ENCODE assay signal across 1 cellular context in genomic region chr12:15629108-15629507, GRCh38.
A peak's percentile ranks its signal among the peaks of the same experiment; 100 is the strongest.
TF ChIP-seq lines count a peak whose summit lies in the region.

No MANE protein-coding gene starts in this region.

TF ChIP-seq in HepG2, 621 proteins besides CTCF, POLR2A, EP300 and RAD21 (continued from another document and continues in another):
- TF ChIP-seq MTA1 (CRISPR knock-in tag; IDR thresholded peaks at IDR 0.05; ENCODE audit: borderline replicate concordance) = no peak
- no peak for TF ChIP-seq TMF1 (CRISPR knock-in tag; IDR thresholded peaks at IDR 0.05; ENCODE audit: low read depth)
- no peak for TF ChIP-seq ZNF790 (CRISPR knock-in tag; IDR thresholded peaks at IDR 0.05; ENCODE audit: borderline replicate concordance)
- no peak for TF ChIP-seq KDM3A (CRISPR knock-in tag; IDR thresholded peaks at IDR 0.05; ENCODE audit: low read depth)
- no peak for TF ChIP-seq TRIM24 (CRISPR knock-in tag; IDR thresholded peaks at IDR 0.05)
- no peak for TF ChIP-seq CCDC6 (CRISPR knock-in tag; IDR thresholded peaks at IDR 0.05)
- TF ChIP-seq ZNF891 (CRISPR knock-in tag; IDR thresholded peaks at IDR 0.05) = no peak
- no peak for TF ChIP-seq ATF7-NPFF (CRISPR knock-in tag; IDR thresholded peaks at IDR 0.05; ENCODE audit: low read depth)
- no peak for TF ChIP-seq ZFP82 (CRISPR knock-in tag; IDR thresholded peaks at IDR 0.05; ENCODE audit: borderline replicate concordance)
- no peak for TF ChIP-seq ZNF879 (CRISPR knock-in tag; IDR thresholded peaks at IDR 0.05)
- no peak for TF ChIP-seq ZNF207 (IDR thresholded peaks at IDR 0.05; ENCODE audit: borderline replicate concordance)
- peak; percentile 38; the same call in 1 of the 2 replicates for TF ChIP-seq MLX (CRISPR knock-in tag; IDR thresholded peaks at IDR 0.05)
- 0 out of 2 replicates have a peak, but pooled peaks have one; percentile 53 for TF ChIP-seq SMAD3 (CRISPR knock-in tag; IDR thresholded peaks at IDR 0.05)
- TF ChIP-seq, protein P1, sequence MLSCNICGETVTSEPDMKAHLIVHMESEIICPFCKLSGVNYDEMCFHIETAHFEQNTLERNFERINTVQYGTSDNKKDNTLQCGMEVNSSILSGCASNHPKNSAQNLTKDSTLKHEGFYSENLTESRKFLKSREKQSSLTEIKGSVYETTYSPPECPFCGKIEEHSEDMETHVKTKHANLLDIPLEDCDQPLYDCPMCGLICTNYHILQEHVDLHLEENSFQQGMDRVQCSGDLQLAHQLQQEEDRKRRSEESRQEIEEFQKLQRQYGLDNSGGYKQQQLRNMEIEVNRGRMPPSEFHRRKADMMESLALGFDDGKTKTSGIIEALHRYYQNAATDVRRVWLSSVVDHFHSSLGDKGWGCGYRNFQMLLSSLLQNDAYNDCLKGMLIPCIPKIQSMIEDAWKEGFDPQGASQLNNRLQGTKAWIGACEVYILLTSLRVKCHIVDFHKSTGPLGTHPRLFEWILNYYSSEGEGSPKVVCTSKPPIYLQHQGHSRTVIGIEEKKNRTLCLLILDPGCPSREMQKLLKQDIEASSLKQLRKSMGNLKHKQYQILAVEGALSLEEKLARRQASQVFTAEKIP (CRISPR knock-in tag; IDR thresholded peaks at IDR 0.05; ENCODE audit: borderline replicate concordance) = no peak
- TF ChIP-seq ZNF136 (CRISPR knock-in tag; IDR thresholded peaks at IDR 0.05; ENCODE audit: low read depth) = no peak
- peak; percentile 76 for TF ChIP-seq SAP130 (CRISPR knock-in tag; IDR thresholded peaks at IDR 0.05; ENCODE audit: low read depth)
- TF ChIP-seq ZMYM4 (CRISPR knock-in tag; IDR thresholded peaks at IDR 0.05) = peak; percentile 92
- TF ChIP-seq ZNF451 (CRISPR knock-in tag; IDR thresholded peaks at IDR 0.05) = no peak
- TF ChIP-seq BORCS8-MEF2B (CRISPR knock-in tag; IDR thresholded peaks at IDR 0.05) = no peak
- TF ChIP-seq, protein P2, sequence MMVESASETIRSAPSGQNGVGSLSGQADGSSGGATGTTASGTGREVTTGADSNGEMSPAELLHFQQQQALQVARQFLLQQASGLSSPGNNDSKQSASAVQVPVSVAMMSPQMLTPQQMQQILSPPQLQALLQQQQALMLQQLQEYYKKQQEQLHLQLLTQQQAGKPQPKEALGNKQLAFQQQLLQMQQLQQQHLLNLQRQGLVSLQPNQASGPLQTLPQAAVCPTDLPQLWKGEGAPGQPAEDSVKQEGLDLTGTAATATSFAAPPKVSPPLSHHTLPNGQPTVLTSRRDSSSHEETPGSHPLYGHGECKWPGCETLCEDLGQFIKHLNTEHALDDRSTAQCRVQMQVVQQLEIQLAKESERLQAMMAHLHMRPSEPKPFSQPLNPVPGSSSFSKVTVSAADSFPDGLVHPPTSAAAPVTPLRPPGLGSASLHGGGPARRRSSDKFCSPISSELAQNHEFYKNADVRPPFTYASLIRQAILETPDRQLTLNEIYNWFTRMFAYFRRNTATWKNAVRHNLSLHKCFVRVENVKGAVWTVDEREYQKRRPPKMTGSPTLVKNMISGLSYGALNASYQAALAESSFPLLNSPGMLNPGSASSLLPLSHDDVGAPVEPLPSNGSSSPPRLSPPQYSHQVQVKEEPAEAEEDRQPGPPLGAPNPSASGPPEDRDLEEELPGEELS (CRISPR knock-in tag; IDR thresholded peaks at IDR 0.05) = peak; percentile 74
- peak; percentile 67 for TF ChIP-seq FOXA3 (CRISPR knock-in tag; IDR thresholded peaks at IDR 0.05)
- 0 out of 4 replicates have a peak, but pooled peaks of 1 of the 2 experiments have one; percentile 41 for TF ChIP-seq KLF16 (CRISPR knock-in tag; IDR thresholded peaks at IDR 0.05)
- TF ChIP-seq ZNF776 (CRISPR knock-in tag; IDR thresholded peaks at IDR 0.05) = no peak
- no peak for TF ChIP-seq ZNF383 (CRISPR knock-in tag; IDR thresholded peaks at IDR 0.05; ENCODE audit: borderline replicate concordance)
- TF ChIP-seq ZBTB8A (CRISPR knock-in tag; IDR thresholded peaks at IDR 0.05; ENCODE audit: borderline replicate concordance, low read depth) = no peak
- TF ChIP-seq, protein P3, sequence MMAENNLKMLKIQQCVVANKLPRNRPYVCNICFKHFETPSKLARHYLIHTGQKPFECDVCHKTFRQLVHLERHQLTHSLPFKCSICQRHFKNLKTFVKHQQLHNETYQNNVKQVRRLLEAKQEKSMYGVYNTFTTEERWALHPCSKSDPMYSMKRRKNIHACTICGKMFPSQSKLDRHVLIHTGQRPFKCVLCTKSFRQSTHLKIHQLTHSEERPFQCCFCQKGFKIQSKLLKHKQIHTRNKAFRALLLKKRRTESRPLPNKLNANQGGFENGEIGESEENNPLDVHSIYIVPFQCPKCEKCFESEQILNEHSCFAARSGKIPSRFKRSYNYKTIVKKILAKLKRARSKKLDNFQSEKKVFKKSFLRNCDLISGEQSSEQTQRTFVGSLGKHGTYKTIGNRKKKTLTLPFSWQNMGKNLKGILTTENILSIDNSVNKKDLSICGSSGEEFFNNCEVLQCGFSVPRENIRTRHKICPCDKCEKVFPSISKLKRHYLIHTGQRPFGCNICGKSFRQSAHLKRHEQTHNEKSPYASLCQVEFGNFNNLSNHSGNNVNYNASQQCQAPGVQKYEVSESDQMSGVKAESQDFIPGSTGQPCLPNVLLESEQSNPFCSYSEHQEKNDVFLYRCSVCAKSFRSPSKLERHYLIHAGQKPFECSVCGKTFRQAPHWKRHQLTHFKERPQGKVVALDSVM (CRISPR knock-in tag; IDR thresholded peaks at IDR 0.05) = no peak
- TF ChIP-seq PRMT3 (CRISPR knock-in tag; IDR thresholded peaks at IDR 0.05; ENCODE audit: borderline replicate concordance, low read depth) = no peak
- TF ChIP-seq ZNF841 (CRISPR knock-in tag; IDR thresholded peaks at IDR 0.05; ENCODE audit: borderline replicate concordance) = no peak
- 0 out of 2 replicates have a peak, but pooled peaks have one; percentile 58 for TF ChIP-seq ZNF124 (CRISPR knock-in tag; IDR thresholded peaks at IDR 0.05)
- no peak for TF ChIP-seq AKAP8 (CRISPR knock-in tag; IDR thresholded peaks at IDR 0.05)
- no peak for TF ChIP-seq ZNF775 (CRISPR knock-in tag; IDR thresholded peaks at IDR 0.05; ENCODE audit: borderline replicate concordance)
- TF ChIP-seq POLR2G (IDR thresholded peaks at IDR 0.05; ENCODE audit: low read depth, low read length) = no peak
- no peak for TF ChIP-seq ZSCAN31 (CRISPR knock-in tag; IDR thresholded peaks at IDR 0.05; ENCODE audit: low read depth)
- no peak for TF ChIP-seq ZNF510 (CRISPR knock-in tag; IDR thresholded peaks at IDR 0.05; ENCODE audit: low read depth)
- no peak for TF ChIP-seq ZFP90 (CRISPR knock-in tag; IDR thresholded peaks at IDR 0.05; ENCODE audit: borderline replicate concordance)
- TF ChIP-seq RELA (CRISPR knock-in tag; IDR thresholded peaks at IDR 0.05) = no peak
- TF ChIP-seq ZNF616 (CRISPR knock-in tag; IDR thresholded peaks at IDR 0.05; ENCODE audit: low read depth) = no peak
- no peak for TF ChIP-seq ZSCAN25 (CRISPR knock-in tag; IDR thresholded peaks at IDR 0.05)
- TF ChIP-seq HHEX (CRISPR knock-in tag; IDR thresholded peaks at IDR 0.05) = no peak
- TF ChIP-seq GZF1 (CRISPR knock-in tag; IDR thresholded peaks at IDR 0.05) = no peak
- TF ChIP-seq MED8 (CRISPR knock-in tag; IDR thresholded peaks at IDR 0.05; ENCODE audit: insufficient replicate concordance) = no peak
- peak; percentile 83 for TF ChIP-seq ZNF614 (CRISPR knock-in tag; IDR thresholded peaks at IDR 0.05; ENCODE audit: borderline replicate concordance)
- TF ChIP-seq ZGPAT (CRISPR knock-in tag; IDR thresholded peaks at IDR 0.05) = peak; percentile 66; the same call in 1 of the 2 replicates
- TF ChIP-seq, protein P4, sequence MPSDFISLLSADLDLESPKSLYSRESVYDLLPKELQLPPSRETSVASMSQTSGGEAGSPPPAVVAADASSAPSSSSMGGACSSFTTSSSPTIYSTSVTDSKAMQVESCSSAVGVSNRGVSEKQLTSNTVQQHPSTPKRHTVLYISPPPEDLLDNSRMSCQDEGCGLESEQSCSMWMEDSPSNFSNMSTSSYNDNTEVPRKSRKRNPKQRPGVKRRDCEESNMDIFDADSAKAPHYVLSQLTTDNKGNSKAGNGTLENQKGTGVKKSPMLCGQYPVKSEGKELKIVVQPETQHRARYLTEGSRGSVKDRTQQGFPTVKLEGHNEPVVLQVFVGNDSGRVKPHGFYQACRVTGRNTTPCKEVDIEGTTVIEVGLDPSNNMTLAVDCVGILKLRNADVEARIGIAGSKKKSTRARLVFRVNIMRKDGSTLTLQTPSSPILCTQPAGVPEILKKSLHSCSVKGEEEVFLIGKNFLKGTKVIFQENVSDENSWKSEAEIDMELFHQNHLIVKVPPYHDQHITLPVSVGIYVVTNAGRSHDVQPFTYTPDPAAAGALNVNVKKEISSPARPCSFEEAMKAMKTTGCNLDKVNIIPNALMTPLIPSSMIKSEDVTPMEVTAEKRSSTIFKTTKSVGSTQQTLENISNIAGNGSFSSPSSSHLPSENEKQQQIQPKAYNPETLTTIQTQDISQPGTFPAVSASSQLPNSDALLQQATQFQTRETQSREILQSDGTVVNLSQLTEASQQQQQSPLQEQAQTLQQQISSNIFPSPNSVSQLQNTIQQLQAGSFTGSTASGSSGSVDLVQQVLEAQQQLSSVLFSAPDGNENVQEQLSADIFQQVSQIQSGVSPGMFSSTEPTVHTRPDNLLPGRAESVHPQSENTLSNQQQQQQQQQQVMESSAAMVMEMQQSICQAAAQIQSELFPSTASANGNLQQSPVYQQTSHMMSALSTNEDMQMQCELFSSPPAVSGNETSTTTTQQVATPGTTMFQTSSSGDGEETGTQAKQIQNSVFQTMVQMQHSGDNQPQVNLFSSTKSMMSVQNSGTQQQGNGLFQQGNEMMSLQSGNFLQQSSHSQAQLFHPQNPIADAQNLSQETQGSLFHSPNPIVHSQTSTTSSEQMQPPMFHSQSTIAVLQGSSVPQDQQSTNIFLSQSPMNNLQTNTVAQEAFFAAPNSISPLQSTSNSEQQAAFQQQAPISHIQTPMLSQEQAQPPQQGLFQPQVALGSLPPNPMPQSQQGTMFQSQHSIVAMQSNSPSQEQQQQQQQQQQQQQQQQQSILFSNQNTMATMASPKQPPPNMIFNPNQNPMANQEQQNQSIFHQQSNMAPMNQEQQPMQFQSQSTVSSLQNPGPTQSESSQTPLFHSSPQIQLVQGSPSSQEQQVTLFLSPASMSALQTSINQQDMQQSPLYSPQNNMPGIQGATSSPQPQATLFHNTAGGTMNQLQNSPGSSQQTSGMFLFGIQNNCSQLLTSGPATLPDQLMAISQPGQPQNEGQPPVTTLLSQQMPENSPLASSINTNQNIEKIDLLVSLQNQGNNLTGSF (CRISPR knock-in tag; IDR thresholded peaks at IDR 0.05) = no peak
- TF ChIP-seq ZMAT3 (CRISPR knock-in tag; conservative IDR thresholded peaks at IDR 0.05) = no peak
- TF ChIP-seq, protein P5, sequence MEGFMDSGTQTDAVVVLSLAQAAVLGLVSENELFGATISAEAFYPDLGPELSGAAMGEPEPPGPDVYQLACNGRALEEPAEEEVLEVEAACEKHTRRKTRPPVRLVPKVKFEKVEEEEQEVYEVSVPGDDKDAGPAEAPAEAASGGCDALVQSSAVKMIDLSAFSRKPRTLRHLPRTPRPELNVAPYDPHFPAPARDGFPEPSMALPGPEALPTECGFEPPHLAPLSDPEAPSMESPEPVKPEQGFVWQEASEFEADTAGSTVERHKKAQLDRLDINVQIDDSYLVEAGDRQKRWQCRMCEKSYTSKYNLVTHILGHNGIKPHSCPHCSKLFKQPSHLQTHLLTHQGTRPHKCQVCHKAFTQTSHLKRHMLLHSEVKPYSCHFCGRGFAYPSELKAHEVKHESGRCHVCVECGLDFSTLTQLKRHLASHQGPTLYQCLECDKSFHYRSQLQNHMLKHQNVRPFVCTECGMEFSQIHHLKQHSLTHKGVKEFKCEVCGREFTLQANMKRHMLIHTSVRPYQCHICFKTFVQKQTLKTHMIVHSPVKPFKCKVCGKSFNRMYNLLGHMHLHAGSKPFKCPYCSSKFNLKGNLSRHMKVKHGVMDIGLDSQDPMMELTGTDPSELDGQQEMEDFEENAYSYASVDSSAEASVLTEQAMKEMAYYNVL (CRISPR knock-in tag; IDR thresholded peaks at IDR 0.05; ENCODE audit: borderline replicate concordance) = peak; percentile 57; the same call in 1 of the 2 replicates
- TF ChIP-seq FOXP1 (IDR thresholded peaks at IDR 0.05) = no peak
- TF ChIP-seq FOXP1 (CRISPR knock-in tag; IDR thresholded peaks at IDR 0.05) = 0 out of 2 replicates have a peak, but pooled peaks have one; percentile 18
- TF ChIP-seq ZNF788 (CRISPR knock-in tag; IDR thresholded peaks at IDR 0.05; ENCODE audit: borderline replicate concordance) = no peak
- no peak for TF ChIP-seq NRL (CRISPR knock-in tag; IDR thresholded peaks at IDR 0.05; ENCODE audit: borderline replicate concordance)
- TF ChIP-seq IRX3 (CRISPR knock-in tag; IDR thresholded peaks at IDR 0.05; ENCODE audit: borderline replicate concordance, low read depth) = no peak
- no peak for TF ChIP-seq NFKB2 (CRISPR knock-in tag; IDR thresholded peaks at IDR 0.05; ENCODE audit: borderline replicate concordance)
- TF ChIP-seq, protein P6, sequence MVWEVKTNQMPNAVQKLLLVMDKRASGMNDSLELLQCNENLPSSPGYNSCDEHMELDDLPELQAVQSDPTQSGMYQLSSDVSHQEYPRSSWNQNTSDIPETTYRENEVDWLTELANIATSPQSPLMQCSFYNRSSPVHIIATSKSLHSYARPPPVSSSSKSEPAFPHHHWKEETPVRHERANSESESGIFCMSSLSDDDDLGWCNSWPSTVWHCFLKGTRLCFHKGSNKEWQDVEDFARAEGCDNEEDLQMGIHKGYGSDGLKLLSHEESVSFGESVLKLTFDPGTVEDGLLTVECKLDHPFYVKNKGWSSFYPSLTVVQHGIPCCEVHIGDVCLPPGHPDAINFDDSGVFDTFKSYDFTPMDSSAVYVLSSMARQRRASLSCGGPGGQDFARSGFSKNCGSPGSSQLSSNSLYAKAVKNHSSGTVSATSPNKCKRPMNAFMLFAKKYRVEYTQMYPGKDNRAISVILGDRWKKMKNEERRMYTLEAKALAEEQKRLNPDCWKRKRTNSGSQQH (CRISPR knock-in tag; IDR thresholded peaks at IDR 0.05; ENCODE audit: low read depth) = no peak
